ENCODE assay signal across 8 cellular contexts in genomic region chr16:27748868-27749546, GRCh38.
DNase-seq lines count a peak whose midpoint lies in the region; ATAC-seq lines count a peak whose summit lies in the region.

No MANE protein-coding gene starts in this region.

- H3K27me3 ChIP-seq in mucosa of rectum (ENCODE audit: control insufficient read depth in 2 of 2, insufficient read depth in 2 of 2, low read length in 2 of 2): no peaks in the 10 kb centered on the region

- H3K4me1 ChIP-seq in mucosa of rectum (ENCODE audit: control insufficient read depth in 2 of 2, insufficient read depth in 2 of 2, low read length in 2 of 2): peaks cover 5% of the 10 kb centered on the region in 2 donors

- ATAC-seq in GM21528 (IDR thresholded peaks at IDR 0.05; ENCODE audit: low FRiP score, unreplicated experiment): no peak

- H3K36me3 ChIP-seq in mucosa of rectum (ENCODE audit: control insufficient read depth in 2 of 2, insufficient read depth in 2 of 2, low read length in 2 of 2): peaks cover 0 to 12% of the 10 kb centered on the region in 2 donors

- H3K9me3 ChIP-seq in mucosa of rectum (ENCODE audit: control insufficient read depth in 2 of 2, low read length in 2 of 2): no peaks in the 10 kb centered on the region

- H3K9ac ChIP-seq in mucosa of rectum (ENCODE audit: low read depth in 1 of 2, low read length in 2 of 2): no peak overlapping the region

- H3K27ac ChIP-seq in mucosa of rectum (ENCODE audit: low read depth in 2 of 2, low read length in 2 of 2): peak overlapping the region; percentile 32 to 68

- H3K4me3 ChIP-seq in mucosa of rectum (ENCODE audit: low read length in 2 of 2): peak overlapping the region in 1 of 2 donors; percentile 37

- DNase-seq in NCI-H2227 treated with DMSO at 0.1 percent for 48 hours (lab: John Stamatoyannopoulos, UW) (peak; percentile 4), NCI-H2227 (lab: John Stamatoyannopoulos, UW; ENCODE audit: unreplicated experiment) (no peak), HUDEP-2 (lab: John Stamatoyannopoulos, UW; ENCODE audit: unreplicated experiment in 76 of 76) (peak in 73 of 76 experiments; percentile 4 to 85 (median 64)), T follicular helper cell (ENCODE audit: low read depth) (peak; percentile 2), dermis microvascular lymphatic vessel endothelial cell (ENCODE audit: low read depth in 2 of 2) (peak; percentile 36 to 79), posterior vena cava (ENCODE audit: low spot score) (no peak)

- intact Hi-C loops in posterior vena cava (cut with DNase I): loop anchor here in 1 of 2 donors (10.0 kb wide), 1 partner anchor 56 kb away; no protein-coding TSS in a partner anchor

Comparison
In these comparisons a context has a peak if more than half of its experiments do, and no peak if none do; other contexts are left out.
1. DNase-seq: peak in NCI-H2227 treated with DMSO at 0.1 percent for 48 hours (single experiment), HUDEP-2 (73 of 76), T follicular helper cell (single experiment) and dermis microvascular lymphatic vessel endothelial cell (2 of 2); none in NCI-H2227 (single experiment) and posterior vena cava (single experiment).